In the genomic region with DNA sequence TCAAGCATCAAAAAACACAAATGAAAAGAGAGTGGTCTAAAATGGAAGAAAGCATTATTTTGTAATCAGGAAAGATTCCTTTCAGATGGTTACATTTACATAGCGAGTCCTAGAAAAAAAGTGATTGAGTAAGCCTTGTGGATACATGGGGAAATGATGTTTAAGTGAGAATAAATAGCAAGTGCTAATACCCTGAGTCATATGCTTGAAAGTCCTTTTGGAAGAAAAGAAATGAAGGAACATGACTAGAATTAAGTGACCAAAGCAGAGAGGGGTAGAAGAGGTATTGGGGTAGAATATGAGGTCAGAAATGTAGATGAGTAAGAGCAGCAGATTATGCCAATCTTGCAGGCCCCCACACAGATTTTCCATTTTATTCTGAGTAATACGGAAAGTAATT, we compare ENCODE assay signal across 28 cellular contexts.
"Had no signal": no experiment of that assay in that cellular context is flagged by ENCODE, and none has a peak within 500 bp of the region (broad histone marks: within the 10 kb centered on the region; RNA-seq: fewer than 3 reads in every experiment).

No MANE protein-coding gene starts in this region.

- H3K27me3 Mint-ChIP-seq: activated CD4-positive, alpha-beta memory T cell treated with anti-CD3 and anti-CD28 coated beads, Interleukin-2, amount 10 ng/mL, durations not matched to agents 7 days and 5 days; activated CD4-positive, alpha-beta T cell treated with anti-CD3 and anti-CD28 coated beads, Interleukin-2, amount 10 ng/mL, durations not matched to agents 24 days and 14 days; dendritic cell treated with granulocyte-macrophage colony-stimulating factor and Interleukin-4, amounts not matched to agents 40 ng/mL and 50 ng/mL, for 4 days; naive thymus-derived CD4-positive, alpha-beta T cell; T-helper 17 cell; type B pancreatic cell had no signal

- H3K4me3 ChIP-seq: esophagus muscularis mucosa, psoas muscle, right atrium auricular region, smooth muscle cell, uterus had no signal

- H3K27ac Mint-ChIP-seq: activated CD4-positive, alpha-beta memory T cell treated with anti-CD3 and anti-CD28 coated beads, Interleukin-2, amount 10 ng/mL, durations not matched to agents 7 days and 5 days; activated CD4-positive, alpha-beta T cell treated with anti-CD3 and anti-CD28 coated beads, Interleukin-2, amount 10 ng/mL, durations not matched to agents 24 days and 14 days; activated naive CD4-positive, alpha-beta T cell treated with anti-CD3 and anti-CD28 coated beads, Interleukin-2, amount 50 U/mL, for 72 hours; activated T-cell treated with anti-CD3 and anti-CD28 coated beads, Interleukin-2, amount 50 U/mL, for 72 hours; dendritic cell treated with granulocyte-macrophage colony-stimulating factor and Interleukin-4, amounts not matched to agents 40 ng/mL and 50 ng/mL, for 4 days; endodermal cell; naive thymus-derived CD4-positive, alpha-beta T cell; T-helper 17 cell; type B pancreatic cell had no signal

- H3K9me3 ChIP-seq: esophagus muscularis mucosa, psoas muscle, right atrium auricular region, uterus had no signal

- H3K4me1 Mint-ChIP-seq: activated CD4-positive, alpha-beta memory T cell treated with anti-CD3 and anti-CD28 coated beads, Interleukin-2, amount 10 ng/mL, durations not matched to agents 7 days and 5 days; activated CD4-positive, alpha-beta T cell treated with anti-CD3 and anti-CD28 coated beads, Interleukin-2, amount 10 ng/mL, durations not matched to agents 24 days and 14 days; naive thymus-derived CD4-positive, alpha-beta T cell; neural crest cell; T-helper 17 cell had no signal

- H3K9me3 Mint-ChIP-seq: endodermal cell, neural crest cell, type B pancreatic cell had no signal

- H3K36me3 Mint-ChIP-seq: activated naive CD4-positive, alpha-beta T cell treated with anti-CD3 and anti-CD28 coated beads, Interleukin-2, amount 50 U/mL, for 72 hours; naive thymus-derived CD4-positive, alpha-beta T cell; type B pancreatic cell had no signal

- H3K36me3 ChIP-seq: brain microvascular endothelial cell, esophagus muscularis mucosa, right atrium auricular region had no signal

- H3K27me3 ChIP-seq: brain microvascular endothelial cell, esophagus muscularis mucosa, right atrium auricular region, uterus had no signal

- DNase-seq: activated CD4-positive, alpha-beta memory T cell treated with anti-CD3 and anti-CD28 coated beads, Interleukin-2, amount 10 ng/mL, durations not matched to agents 7 days and 5 days; activated CD4-positive, alpha-beta T cell treated with anti-CD3 and anti-CD28 coated beads, Interleukin-2, amount 10 ng/mL, durations not matched to agents 24 days and 14 days; activated CD4-positive, CD25-positive, alpha-beta regulatory T cell treated with anti-CD3 and anti-CD28 coated beads, Interleukin-2, amount 50 U/mL, for 72 hours; activated naive CD4-positive, alpha-beta T cell; activated T-cell treated with anti-CD3 and anti-CD28 coated beads, Interleukin-2, amount 50 U/mL, for 72 hours; anterior cingulate cortex; brain microvascular endothelial cell; central memory CD4-positive, alpha-beta T cell; left cardiac atrium; left ventricle myocardium superior; midbrain; naive thymus-derived CD4-positive, alpha-beta T cell; occipital lobe; psoas muscle; stimulated activated CD4-positive, alpha-beta T cell treated with anti-CD3 and anti-CD28 coated beads, Interleukin-15, amount 100 ng/mL, for 24 hours; stimulated activated CD4-positive, alpha-beta T cell treated with anti-CD3 and anti-CD28 coated beads, Interleukin-2, amount 100 ng/mL, for 24 hours; stimulated activated naive CD8-positive, alpha-beta T cell treated with anti-CD3 and anti-CD28 coated beads, Interleukin-15, Interleukin-2, amounts not matched to agents 100 U/mL and 50 U/mL, for 24 hours; T-helper 17 cell; T1000; uterus had no signal

- H3K4me3 Mint-ChIP-seq: activated CD4-positive, alpha-beta memory T cell treated with anti-CD3 and anti-CD28 coated beads, Interleukin-2, amount 10 ng/mL, durations not matched to agents 7 days and 5 days; activated CD4-positive, alpha-beta T cell treated with anti-CD3 and anti-CD28 coated beads, Interleukin-2, amount 10 ng/mL, durations not matched to agents 24 days and 14 days; activated T-cell treated with anti-CD3 and anti-CD28 coated beads, Interleukin-2, amount 50 U/mL, for 72 hours; dendritic cell treated with granulocyte-macrophage colony-stimulating factor and Interleukin-4, amounts not matched to agents 40 ng/mL and 50 ng/mL, for 4 days; endodermal cell; naive thymus-derived CD4-positive, alpha-beta T cell; neural crest cell; T-helper 17 cell; type B pancreatic cell had no signal
